Comparison of ENCODE assay signal across 1 cellular context in genomic region chr12:10928746-10929286, GRCh38.
TF ChIP-seq lines count a peak whose summit lies in the region.

Gene PRH2, plus strand, starts transcription at chr12:10929236. Its CDS starts 38 bp downstream, at chr12:10929274.

TF ChIP-seq in HepG2, 621 proteins besides CTCF, POLR2A, EP300 and RAD21 (continued from another document):
- peak; percentile 50; the same call in 1 of the 2 replicates for TF ChIP-seq HOMEZ (CRISPR knock-in tag; IDR thresholded peaks at IDR 0.05; ENCODE audit: low read depth)
- no peak for TF ChIP-seq ZNF451 (CRISPR knock-in tag; IDR thresholded peaks at IDR 0.05)
